ENCODE assay signal across 17 cellular contexts in genomic region chr16:58421529-58421928, GRCh38. TPM values are rescaled to one million over a fixed set of nuclear protein-coding genes. Genes with fewer than 3 reads are reported as not detected.
DNase-seq lines count a peak whose midpoint lies in the region; ATAC-seq, FAIRE-seq and TF ChIP-seq lines count a peak whose summit lies in the region.
"Had no signal": no experiment of that assay in that cellular context is flagged by ENCODE, and none has a peak within 500 bp of the region (broad histone marks: within the 10 kb centered on the region; RNA-seq: fewer than 3 reads in every experiment).

No MANE protein-coding gene starts in this region.

- peak in 1 of 2 donors; percentile 28 for TF ChIP-seq CTCF in right atrium auricular region (IDR thresholded peaks at IDR 0.05)

- H3K36me3 Mint-ChIP-seq in activated CD4-positive, alpha-beta T cell treated with anti-CD3 and anti-CD28 coated beads, Interleukin-2, amount 10 ng/mL, durations not matched to agents 7 days and 5 days (ENCODE audit: low read depth) = no peaks in the 10 kb centered on the region
- H3K36me3 Mint-ChIP-seq: activated naive CD8-positive, alpha-beta T cell treated with anti-CD3 and anti-CD28 coated beads, Interleukin-2, amount 10 ng/mL, durations not matched to agents 7 days and 5 days had no signal

- ATAC-seq in HG03045 (IDR thresholded peaks at IDR 0.05; ENCODE audit: unreplicated experiment) (no peak), HG03175 (IDR thresholded peaks at IDR 0.05; ENCODE audit: unreplicated experiment) (no peak), GM21619 (IDR thresholded peaks at IDR 0.05; ENCODE audit: unreplicated experiment) (no peak)

- CTCF ChIA-PET in activated CD4-positive, alpha-beta T cell treated with anti-CD3 and anti-CD28 coated beads, Interleukin-2, amount 10 ng/mL, durations not matched to agents 7 days and 5 days (lab: Charles Lee) = no interaction called here

- no peaks in the 10 kb centered on the region for H3K27me3 ChIP-seq in right atrium auricular region
- H3K27me3 ChIP-seq: vagina had no signal

- no peak for FAIRE-seq in HTR-8/SVneo (lab: Jason Lieb, UNC)
- FAIRE-seq: GM19239 had no signal

- no peaks in the 10 kb centered on the region for H3K36me3 ChIP-seq in right atrium auricular region
- H3K36me3 ChIP-seq: vagina had no signal

- peaks cover 2% of the 10 kb centered on the region for H3K27me3 Mint-ChIP-seq in activated CD4-positive, alpha-beta T cell treated with anti-CD3 and anti-CD28 coated beads, Interleukin-2, amount 10 ng/mL, durations not matched to agents 7 days and 5 days

- DNase-seq in AG20443 (ENCODE audit: low spot score) = peak; percentile 56
- peak; percentile 24 for DNase-seq in HTR-8/SVneo (ENCODE audit: insufficient read length, low spot score)
- peak; percentile 65 for DNase-seq in astrocyte of the hippocampus (ENCODE audit: low read depth, low spot score)
- no peak for DNase-seq in right atrium auricular region (ENCODE audit: low spot score)
- no peak for DNase-seq in activated CD4-positive, alpha-beta T cell treated with anti-CD3 and anti-CD28 coated beads, Interleukin-2, amount 10 ng/mL, durations not matched to agents 7 days and 5 days
- DNase-seq: activated CD8-positive, alpha-beta memory T cell treated with anti-CD3 and anti-CD28 coated beads, Interleukin-2, amount 50 U/mL, for 48 hours; activated naive CD8-positive, alpha-beta T cell treated with anti-CD3 and anti-CD28 coated beads, Interleukin-2, amount 10 ng/mL, durations not matched to agents 7 days and 5 days; cortex of kidney; GOT3; NCI-H1092 had no signal

- peak overlapping the region; percentile 34 to 39 for H3K4me3 ChIP-seq in right atrium auricular region
- H3K4me3 ChIP-seq: SK-N-MC, vagina had no signal

- H3K27ac ChIP-seq in right atrium auricular region = peak overlapping the region; percentile 84 to 94
- H3K27ac ChIP-seq: SK-N-MC, vagina had no signal

- H3K9me3 ChIP-seq in right atrium auricular region = no peaks in the 10 kb centered on the region
- H3K9me3 ChIP-seq: vagina had no signal

- no peaks in the 10 kb centered on the region for H3K9me3 Mint-ChIP-seq in activated CD4-positive, alpha-beta T cell treated with anti-CD3 and anti-CD28 coated beads, Interleukin-2, amount 10 ng/mL, durations not matched to agents 7 days and 5 days
- H3K9me3 Mint-ChIP-seq: activated naive CD8-positive, alpha-beta T cell treated with anti-CD3 and anti-CD28 coated beads, Interleukin-2, amount 10 ng/mL, durations not matched to agents 7 days and 5 days had no signal

- H3K4me3 Mint-ChIP-seq in activated CD4-positive, alpha-beta T cell treated with anti-CD3 and anti-CD28 coated beads, Interleukin-2, amount 10 ng/mL, durations not matched to agents 7 days and 5 days = no peak overlapping the region
- H3K4me3 Mint-ChIP-seq: activated naive CD8-positive, alpha-beta T cell treated with anti-CD3 and anti-CD28 coated beads, Interleukin-2, amount 10 ng/mL, durations not matched to agents 7 days and 5 days had no signal

- no peak overlapping the region for H3K27ac Mint-ChIP-seq in activated CD4-positive, alpha-beta T cell treated with anti-CD3 and anti-CD28 coated beads, Interleukin-2, amount 10 ng/mL, durations not matched to agents 7 days and 5 days
- H3K27ac Mint-ChIP-seq: activated naive CD8-positive, alpha-beta T cell treated with anti-CD3 and anti-CD28 coated beads, Interleukin-2, amount 10 ng/mL, durations not matched to agents 7 days and 5 days; progenitor cell of endocrine pancreas had no signal

- peaks cover 16% of the 10 kb centered on the region for H3K4me1 Mint-ChIP-seq in activated CD4-positive, alpha-beta T cell treated with anti-CD3 and anti-CD28 coated beads, Interleukin-2, amount 10 ng/mL, durations not matched to agents 7 days and 5 days

- peaks cover 0 to 25% of the 10 kb centered on the region in 2 donors for H3K4me1 ChIP-seq in right atrium auricular region
- H3K4me1 ChIP-seq: vagina had no signal

- POLR2A ChIA-PET in activated CD4-positive, alpha-beta T cell treated with anti-CD3 and anti-CD28 coated beads, Interleukin-2, amount 10 ng/mL, durations not matched to agents 7 days and 5 days (lab: Charles Lee) = no interaction called here

RNA-seq across cellular contexts. Expression of gene GINS3, which starts 29.3 kb away (rescaled TPM):
- total RNA-seq in right atrium auricular region = 1 to 10 TPM; 5.8 to 7.1 TPM
- 10 to 100 TPM; 16.9 to 20.3 TPM for total RNA-seq in activated CD4-positive, alpha-beta T cell treated with anti-CD3 and anti-CD28 coated beads, Interleukin-2, amount 10 ng/mL, durations not matched to agents 7 days and 5 days

Comparison
In these comparisons a context has a peak if more than half of its experiments do, and no peak if none do; other contexts are left out.
1. DNase-seq: peak in AG20443 (single experiment), HTR-8/SVneo (single experiment) and astrocyte of the hippocampus (single experiment); none in right atrium auricular region (single experiment) and activated CD4-positive, alpha-beta T cell treated with anti-CD3 and anti-CD28 coated beads, Interleukin-2, amount 10 ng/mL, durations not matched to agents 7 days and 5 days (single experiment).